ENCODE assay signal across 8 cellular contexts in the genomic region with DNA sequence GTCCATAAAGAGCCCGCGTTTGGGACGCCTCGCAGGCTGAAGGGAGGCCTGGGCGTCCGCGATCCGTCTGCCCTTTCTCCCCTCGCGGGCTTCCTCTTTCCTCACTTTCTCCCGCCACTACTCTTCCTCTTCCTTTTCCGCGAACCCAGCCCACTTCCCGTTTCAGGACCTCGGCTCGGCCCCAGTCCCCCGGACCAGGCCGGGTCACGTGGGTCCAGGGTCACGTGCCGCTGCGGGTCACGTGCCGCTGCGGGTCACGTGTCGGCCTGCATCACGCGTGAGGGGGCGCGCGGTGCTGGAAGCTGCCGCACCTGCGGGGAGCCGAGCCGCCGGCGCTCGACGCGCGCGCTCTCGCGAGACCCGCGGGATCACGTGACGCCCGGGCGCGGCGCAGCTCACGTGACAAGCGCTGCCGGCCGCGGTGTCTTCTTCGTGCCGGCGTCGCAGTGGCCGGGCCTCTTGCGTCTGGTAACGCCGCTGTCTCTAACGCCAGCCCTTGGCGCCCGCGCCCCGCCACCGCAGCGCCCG. TPM values are rescaled to one million over a fixed set of nuclear protein-coding genes. Genes with fewer than 3 reads are reported as not detected.
DNase-seq lines count a peak whose midpoint lies in the region; ATAC-seq and TF ChIP-seq lines count a peak whose summit lies in the region.

Gene LAMP1, plus strand, starts transcription at position 398 of the 528 bp plus-strand sequence. CDS start 196 bp downstream, outside the sequence.

- H3K36me3 ChIP-seq in KOPT-K1 (ENCODE audit: insufficient read depth, low read length), result peaks cover 5% of the 10 kb centered on the region
- H3K36me3 ChIP-seq in Peyer's patch, result no peaks in the 10 kb centered on the region
- H3K36me3 ChIP-seq in muscle layer of colon (ENCODE audit: insufficient read depth, low read length), result no peaks in the 10 kb centered on the region

- peaks cover 0 to 28% (median 2%) of the 10 kb centered on the region in 4 donors for H3K4me1 ChIP-seq in Peyer's patch
- H3K4me1 ChIP-seq in muscle layer of colon (ENCODE audit: insufficient read depth, low read length), result peaks cover 17% of the 10 kb centered on the region

- DNase-seq in DMS79 (lab: John Stamatoyannopoulos, UW) (peak; percentile 97), Peyer's patch (peak; percentile 95 to 99 (median 98))
- DNase-seq in activated T-cell treated with anti-CD3 and anti-CD28 coated beads, Interleukin-2, amount 50 U/mL, for 48 hours, result peak; percentile 99 to 100
- DNase-seq in stimulated activated CD8-positive, alpha-beta memory T cell treated with anti-CD3 and anti-CD28 coated beads, Interleukin-7, amount 100 ng/mL, for 1 hour (ENCODE audit: low read depth in 2 of 2), result peak; percentile 98

- H3K27me3 ChIP-seq in Peyer's patch (no peaks in the 10 kb centered on the region), muscle layer of colon (ENCODE audit: control insufficient read depth in 1 of 2, insufficient read depth in 2 of 2, low read length in 2 of 2) (no peaks in the 10 kb centered on the region)

- peak; percentile 68 to 69 for TF ChIP-seq POLR2A in Peyer's patch (IDR thresholded peaks at IDR 0.05)

- H3K9me3 ChIP-seq in KOPT-K1 (ENCODE audit: insufficient read depth, low read length, poor library complexity, severe bottlenecking) (no peaks in the 10 kb centered on the region), Peyer's patch (no peaks in the 10 kb centered on the region), muscle layer of colon (ENCODE audit: low read length) (no peaks in the 10 kb centered on the region)

- H3K4me3 ChIP-seq in Peyer's patch (peak within 1 kb of the TSS; percentile 75 to 97 (median 91)), muscle layer of colon (ENCODE audit: low read depth in 1 of 2, low read length in 2 of 2) (peak within 1 kb of the TSS; percentile 89 to 98)

- H3K9ac ChIP-seq in muscle layer of colon (ENCODE audit: low read length), result peak within 1 kb of the TSS; percentile 90

- ATAC-seq in GM21786 (IDR thresholded peaks at IDR 0.05; ENCODE audit: unreplicated experiment) (peak; percentile 70), esophagus mucosa (peak; percentile 87)

- peak in 2 of 6 experiments; percentile 29 to 32 for TF ChIP-seq CTCF in Peyer's patch (IDR thresholded peaks at IDR 0.05)

- H3K27ac ChIP-seq in KOPT-K1 (ENCODE audit: low read depth, low read length, poor library complexity, severe bottlenecking) (peak within 1 kb of the TSS; percentile 67), Peyer's patch (peak within 1 kb of the TSS; percentile 85 to 92 (median 85)), muscle layer of colon (ENCODE audit: low read depth, low read length) (peak within 1 kb of the TSS; percentile 94)

RNA-seq across cellular contexts. Expression of gene LAMP1, which starts in this region (rescaled TPM):
- total RNA-seq in Peyer's patch, result 100 to 1,000 TPM in 3 of 4 donors, 10 to 100 TPM in 1; 42.1 to 236 (median 191) TPM
- 144 TPM for total RNA-seq in esophagus mucosa

Comparison
In these comparisons a context has a peak if more than half of its experiments do, and no peak if none do; other contexts are left out.
1. Peak in every context shown above with its lines: DNase-seq, ATAC-seq, H3K4me3 ChIP-seq and H3K27ac ChIP-seq.